21 cellular contexts compared by ENCODE assay signal in the genomic region with DNA sequence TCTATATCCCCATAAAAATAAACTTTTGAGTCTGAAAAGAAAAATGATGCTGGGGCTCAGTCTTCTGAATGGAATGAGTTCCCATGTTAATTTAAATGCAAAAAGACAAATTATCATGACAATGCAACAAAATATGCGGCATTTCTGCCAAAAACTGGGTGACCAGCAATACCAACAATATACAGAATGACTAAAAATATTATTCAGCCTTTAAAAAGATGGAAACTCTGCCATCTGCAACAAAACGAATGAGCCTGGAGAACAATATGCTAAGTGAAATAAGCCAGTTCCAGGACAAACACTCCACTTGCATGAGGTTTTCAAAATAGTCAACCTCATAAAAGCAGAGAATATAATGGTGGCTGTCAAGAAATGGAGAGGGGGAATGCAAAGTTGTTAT.
"Had no signal": no experiment of that assay in that cellular context is flagged by ENCODE, and none has a peak within 500 bp of the region (broad histone marks: within the 10 kb centered on the region; RNA-seq: fewer than 3 reads in every experiment).

No MANE protein-coding gene starts in this region.

- H3K27me3 ChIP-seq: adrenal gland, brain microvascular endothelial cell, gastroesophageal sphincter, hepatocyte, left lung, tibial artery, uterus had no signal

- H2AFZ ChIP-seq: hepatocyte had no signal

- H3K4me2 ChIP-seq: hepatocyte had no signal

- H3K4me3 Mint-ChIP-seq: activated naive CD4-positive, alpha-beta T cell treated with anti-CD3 and anti-CD28 coated beads for 36 hours; central memory CD8-positive, alpha-beta T cell; nephron; stimulated activated memory B cell treated with anti-CD40 and anti-IgM and Interleukin-4, amounts not matched to agents 10 μg/mL and 1 μg/mL and 100 μg/mL, for 72 hours; T-cell had no signal

- H3K27ac ChIP-seq: adrenal gland, brain microvascular endothelial cell, coronary artery, gastroesophageal sphincter, hepatocyte, left lung, tibial artery, uterus had no signal

- H3K27me3 Mint-ChIP-seq: central memory CD8-positive, alpha-beta T cell; stimulated activated memory B cell treated with anti-CD40 and anti-IgM and Interleukin-4, amounts not matched to agents 10 μg/mL and 1 μg/mL and 100 μg/mL, for 72 hours; T-cell had no signal

- H3K4me1 Mint-ChIP-seq: central memory CD8-positive, alpha-beta T cell; nephron; stimulated activated memory B cell treated with anti-CD40 and anti-IgM and Interleukin-4, amounts not matched to agents 10 μg/mL and 1 μg/mL and 100 μg/mL, for 72 hours had no signal

- H3K36me3 Mint-ChIP-seq: stimulated activated memory B cell treated with anti-CD40 and anti-IgM and Interleukin-4, amounts not matched to agents 10 μg/mL and 1 μg/mL and 100 μg/mL, for 72 hours had no signal

- H3K9me3 Mint-ChIP-seq: activated naive CD4-positive, alpha-beta T cell treated with anti-CD3 and anti-CD28 coated beads for 36 hours; activated T-helper 2 cell treated with anti-CD3 and anti-CD28 coated beads, Interferon-gamma antibody, Interleukin-2, Interleukin-4, amounts not matched to agents 10 μg/mL and 5 μg/mL and 100 μg/mL, durations not matched to agents 14 hours and 24 hours and 36 hours; central memory CD8-positive, alpha-beta T cell; nephron; stimulated activated memory B cell treated with anti-CD40 and anti-IgM and Interleukin-4, amounts not matched to agents 10 μg/mL and 1 μg/mL and 100 μg/mL, for 72 hours; T-cell had no signal

- H3K4me3 ChIP-seq: adrenal gland, coronary artery, gastroesophageal sphincter, hepatocyte, left lung, tibial artery, uterus had no signal

- H3K9me3 ChIP-seq: adrenal gland, gastroesophageal sphincter, left lung, tibial artery, uterus had no signal

- H3K79me2 ChIP-seq: hepatocyte had no signal

- H3K36me3 ChIP-seq: adrenal gland, brain microvascular endothelial cell, gastroesophageal sphincter, left lung, uterus had no signal

- H3K27ac Mint-ChIP-seq: activated naive CD4-positive, alpha-beta T cell treated with anti-CD3 and anti-CD28 coated beads for 36 hours; activated T-helper 2 cell treated with anti-CD3 and anti-CD28 coated beads, Interferon-gamma antibody, Interleukin-2, Interleukin-4, amounts not matched to agents 10 μg/mL and 5 μg/mL and 100 μg/mL, durations not matched to agents 14 hours and 24 hours and 36 hours; nephron; stimulated activated memory B cell treated with anti-CD40 and anti-IgM and Interleukin-4, amounts not matched to agents 10 μg/mL and 1 μg/mL and 100 μg/mL, for 72 hours had no signal

- DNase-seq: activated CD4-positive, alpha-beta T cell treated with anti-CD3 and anti-CD28 coated beads for 1 hour; activated CD4-positive, alpha-beta T cell treated with anti-CD3 and anti-CD28 coated beads, Interleukin-2, amount 50 U/mL, for 4 hours; activated naive CD4-positive, alpha-beta T cell treated with anti-CD3 and anti-CD28 coated beads for 36 hours; adrenal gland; brain microvascular endothelial cell; effector CD4-positive, alpha-beta T cell; left lung; mammary epithelial cell; nucleus accumbens; stimulated activated CD4-positive, alpha-beta T cell treated with anti-CD3 and anti-CD28 coated beads, Interleukin-2, amount 100 ng/mL, for 48 hours; T-cell; T-helper 9 cell; tibial artery; uterus had no signal

- ATAC-seq: gastroesophageal sphincter; left lung; stimulated activated memory B cell treated with anti-CD40 and anti-IgM and Interleukin-4, amounts not matched to agents 10 μg/mL and 1 μg/mL and 100 μg/mL, for 72 hours; T-cell had no signal

- H3K4me1 ChIP-seq: adrenal gland, gastroesophageal sphincter, left lung, tibial artery, uterus had no signal
